Comparison of ENCODE assay signal across 11 cellular contexts in the genomic region with DNA sequence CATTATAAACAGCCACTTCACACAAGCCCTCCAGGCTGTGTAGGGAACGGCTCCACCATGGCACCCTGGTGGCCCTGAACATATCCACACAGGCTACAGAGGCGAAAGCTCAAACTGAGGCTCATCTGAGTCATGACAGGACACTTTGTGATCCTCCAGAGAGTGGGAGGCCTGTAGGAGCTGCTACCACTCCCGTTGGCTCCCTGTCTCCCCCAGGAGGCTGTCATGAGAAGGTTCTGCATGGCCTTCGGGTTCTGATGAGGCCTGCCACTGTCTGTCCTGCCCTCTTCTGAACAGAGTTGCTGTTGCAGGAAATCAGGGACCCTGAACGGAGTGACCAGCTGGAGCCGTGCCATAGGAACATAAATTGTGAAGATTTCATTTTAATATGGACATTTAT. TPM values are rescaled to one million over a fixed set of nuclear protein-coding genes. Genes with fewer than 3 reads are reported as not detected.
DNase-seq lines count a peak whose midpoint lies in the region; ATAC-seq and TF ChIP-seq lines count a peak whose summit lies in the region.
"Had no signal": no experiment of that assay in that cellular context is flagged by ENCODE, and none has a peak within 500 bp of the region (broad histone marks: within the 10 kb centered on the region; RNA-seq: fewer than 3 reads in every experiment).

No MANE protein-coding gene starts in this region.

- intact Hi-C loops in mucosa of descending colon (cut with DNase I, micrococcal nuclease) (no loop called here), tibial artery (cut with DNase I; ENCODE audit: low total_unique reads) (no loop called here)
- intact Hi-C loops in activated T-helper 1 cell treated with anti-CD3 and anti-CD28 coated beads, Interleukin-12 subunit alpha, Interleukin-12 subunit beta, Interleukin-2, Interleukin-4 antibody, amounts not matched to agents 30 ng/mL and 10 ng/mL and 1 ng/mL, durations not matched to agents 14 hours and 24 hours and 36 hours (cut with micrococcal nuclease): no loop called here

- H3K4me3 ChIP-seq in mucosa of descending colon (no peak overlapping the region), tibial artery (no peak overlapping the region)

- TF ChIP-seq CTCF in mucosa of descending colon (IDR thresholded peaks at IDR 0.05) (no peak), tibial artery (IDR thresholded peaks at IDR 0.05) (no peak)

- peaks cover 2% of the 10 kb centered on the region for H3K9me3 ChIP-seq in mucosa of descending colon
- peaks cover 0 to 8% (median 8%) of the 10 kb centered on the region in 3 donors for H3K9me3 ChIP-seq in tibial artery

- H3K27ac Mint-ChIP-seq in activated T-helper 1 cell treated with anti-CD3 and anti-CD28 coated beads, Interleukin-12 subunit alpha, Interleukin-12 subunit beta, Interleukin-2, Interleukin-4 antibody, amounts not matched to agents 30 ng/mL and 10 ng/mL and 1 ng/mL, durations not matched to agents 14 hours and 24 hours and 36 hours: no peak overlapping the region
- no peak overlapping the region for H3K27ac Mint-ChIP-seq in T-helper 2 cell treated with Interferon-gamma antibody and Interleukin-4, amounts not matched to agents 5 μg/mL and 100 μg/mL, for 36 hours
- H3K27ac Mint-ChIP-seq: T-helper 1 cell treated with Interleukin-12 subunit alpha and Interleukin-12 subunit beta and Interleukin-4 antibody, amounts not matched to agents 30 μg/mL and 1 μg/mL, for 36 hours had no signal

- DNase-seq in NK-92 treated with Interleukin-12 subunit alpha and Interleukin-12 subunit beta, amount 100 ng/mL, for 24 hours (lab: John Stamatoyannopoulos, UW): peak; percentile 8
- no peak for DNase-seq in NK-92 (lab: John Stamatoyannopoulos, UW; ENCODE audit: unreplicated experiment)
- peak; percentile 33 for DNase-seq in HCEC 1CT
- peak; percentile 18 for DNase-seq in SW480 (ENCODE audit: low spot score)
- no peak for DNase-seq in mucosa of descending colon
- DNase-seq in tibial artery: no peak
- no peak for DNase-seq in activated T-helper 1 cell treated with anti-CD3 and anti-CD28 coated beads, Interleukin-12 subunit alpha, Interleukin-12 subunit beta, Interleukin-2, Interleukin-4 antibody, amounts not matched to agents 30 ng/mL and 10 ng/mL and 1 ng/mL, durations not matched to agents 14 hours and 24 hours and 36 hours (ENCODE audit: low spot score)
- no peak for DNase-seq in T-helper 2 cell treated with Interferon-gamma antibody and Interleukin-4, amounts not matched to agents 5 μg/mL and 100 μg/mL, for 36 hours (ENCODE audit: low spot score)
- DNase-seq: head of caudate nucleus, NCI-H1436 had no signal

- no peaks in the 10 kb centered on the region for H3K9me3 Mint-ChIP-seq in activated T-helper 1 cell treated with anti-CD3 and anti-CD28 coated beads, Interleukin-12 subunit alpha, Interleukin-12 subunit beta, Interleukin-2, Interleukin-4 antibody, amounts not matched to agents 30 ng/mL and 10 ng/mL and 1 ng/mL, durations not matched to agents 14 hours and 24 hours and 36 hours
- no peaks in the 10 kb centered on the region for H3K9me3 Mint-ChIP-seq in T-helper 2 cell treated with Interferon-gamma antibody and Interleukin-4, amounts not matched to agents 5 μg/mL and 100 μg/mL, for 36 hours
- H3K9me3 Mint-ChIP-seq: T-helper 1 cell treated with Interleukin-12 subunit alpha and Interleukin-12 subunit beta and Interleukin-4 antibody, amounts not matched to agents 30 μg/mL and 1 μg/mL, for 36 hours had no signal

- H3K4me1 ChIP-seq in mucosa of descending colon (ENCODE audit: low read depth) (no peaks in the 10 kb centered on the region), tibial artery (no peaks in the 10 kb centered on the region)

- H3K4me1 Mint-ChIP-seq in activated T-helper 1 cell treated with anti-CD3 and anti-CD28 coated beads, Interleukin-12 subunit alpha, Interleukin-12 subunit beta, Interleukin-2, Interleukin-4 antibody, amounts not matched to agents 30 ng/mL and 10 ng/mL and 1 ng/mL, durations not matched to agents 14 hours and 24 hours and 36 hours (ENCODE audit: low read depth): no peaks in the 10 kb centered on the region
- H3K4me1 Mint-ChIP-seq in T-helper 2 cell treated with Interferon-gamma antibody and Interleukin-4, amounts not matched to agents 5 μg/mL and 100 μg/mL, for 36 hours (ENCODE audit: low read depth): no peaks in the 10 kb centered on the region

- no peaks in the 10 kb centered on the region for H3K36me3 Mint-ChIP-seq in activated T-helper 1 cell treated with anti-CD3 and anti-CD28 coated beads, Interleukin-12 subunit alpha, Interleukin-12 subunit beta, Interleukin-2, Interleukin-4 antibody, amounts not matched to agents 30 ng/mL and 10 ng/mL and 1 ng/mL, durations not matched to agents 14 hours and 24 hours and 36 hours (ENCODE audit: low read depth)
- H3K36me3 Mint-ChIP-seq in T-helper 2 cell treated with Interferon-gamma antibody and Interleukin-4, amounts not matched to agents 5 μg/mL and 100 μg/mL, for 36 hours (ENCODE audit: low read depth): no peaks in the 10 kb centered on the region

- peaks cover 0 to 36% of the 10 kb centered on the region in 2 donors for H3K27me3 ChIP-seq in tibial artery

- peak; percentile 56 for ATAC-seq in mucosa of descending colon

- H3K36me3 ChIP-seq in mucosa of descending colon (ENCODE audit: low read depth) (no peaks in the 10 kb centered on the region), tibial artery (no peaks in the 10 kb centered on the region)

- H3K27ac ChIP-seq in tibial artery: no peak overlapping the region

- H3K4me3 Mint-ChIP-seq in activated T-helper 1 cell treated with anti-CD3 and anti-CD28 coated beads, Interleukin-12 subunit alpha, Interleukin-12 subunit beta, Interleukin-2, Interleukin-4 antibody, amounts not matched to agents 30 ng/mL and 10 ng/mL and 1 ng/mL, durations not matched to agents 14 hours and 24 hours and 36 hours: no peak overlapping the region
- H3K4me3 Mint-ChIP-seq in T-helper 2 cell treated with Interferon-gamma antibody and Interleukin-4, amounts not matched to agents 5 μg/mL and 100 μg/mL, for 36 hours: no peak overlapping the region
- H3K4me3 Mint-ChIP-seq: T-helper 1 cell treated with Interleukin-12 subunit alpha and Interleukin-12 subunit beta and Interleukin-4 antibody, amounts not matched to agents 30 μg/mL and 1 μg/mL, for 36 hours had no signal

- H3K27me3 Mint-ChIP-seq in activated T-helper 1 cell treated with anti-CD3 and anti-CD28 coated beads, Interleukin-12 subunit alpha, Interleukin-12 subunit beta, Interleukin-2, Interleukin-4 antibody, amounts not matched to agents 30 ng/mL and 10 ng/mL and 1 ng/mL, durations not matched to agents 14 hours and 24 hours and 36 hours (ENCODE audit: insufficient read depth): peaks cover 7% of the 10 kb centered on the region
- no peaks in the 10 kb centered on the region for H3K27me3 Mint-ChIP-seq in T-helper 2 cell treated with Interferon-gamma antibody and Interleukin-4, amounts not matched to agents 5 μg/mL and 100 μg/mL, for 36 hours (ENCODE audit: low read depth)

RNA-seq across cellular contexts. Expression of a gene that starts 23.8 kb away (rescaled TPM):
- under 1 TPM in 2 of 3 donors, not detected in 1; 0.29 to 0.48 TPM for total RNA-seq in mucosa of descending colon
- total RNA-seq in activated T-helper 1 cell treated with anti-CD3 and anti-CD28 coated beads, Interleukin-12 subunit alpha, Interleukin-12 subunit beta, Interleukin-2, Interleukin-4 antibody, amounts not matched to agents 30 ng/mL and 10 ng/mL and 1 ng/mL, durations not matched to agents 14 hours and 24 hours and 36 hours: not detected in 2 replicates

RNA-seq across cellular contexts. Expression of a gene that starts 47.7 kb away (rescaled TPM):
- 10 to 100 TPM in 2 of 3 donors, 1 to 10 TPM in 1; 3.3 to 14.6 (median 14.1) TPM for total RNA-seq in mucosa of descending colon
- total RNA-seq in activated T-helper 1 cell treated with anti-CD3 and anti-CD28 coated beads, Interleukin-12 subunit alpha, Interleukin-12 subunit beta, Interleukin-2, Interleukin-4 antibody, amounts not matched to agents 30 ng/mL and 10 ng/mL and 1 ng/mL, durations not matched to agents 14 hours and 24 hours and 36 hours: 0.32 TPM in 1 of 2 replicates, not detected in the other

RNA-seq across cellular contexts. Expression of a gene that starts 58.7 kb away (rescaled TPM):
- 10 to 100 TPM in 1 of 3 donors, 1 to 10 TPM in 2; 3.7 to 19.1 (median 9.6) TPM for total RNA-seq in mucosa of descending colon
- not detected in 2 replicates for total RNA-seq in activated T-helper 1 cell treated with anti-CD3 and anti-CD28 coated beads, Interleukin-12 subunit alpha, Interleukin-12 subunit beta, Interleukin-2, Interleukin-4 antibody, amounts not matched to agents 30 ng/mL and 10 ng/mL and 1 ng/mL, durations not matched to agents 14 hours and 24 hours and 36 hours

Comparison
In these comparisons a context has a peak if more than half of its experiments do, and no peak if none do; other contexts are left out.
1. DNase-seq: peak in NK-92 treated with Interleukin-12 subunit alpha and Interleukin-12 subunit beta, amount 100 ng/mL, for 24 hours (single experiment), HCEC 1CT (single experiment) and SW480 (single experiment); none in NK-92 (single experiment), mucosa of descending colon (0 of 3), tibial artery (0 of 2), activated T-helper 1 cell treated with anti-CD3 and anti-CD28 coated beads, Interleukin-12 subunit alpha, Interleukin-12 subunit beta, Interleukin-2, Interleukin-4 antibody, amounts not matched to agents 30 ng/mL and 10 ng/mL and 1 ng/mL, durations not matched to agents 14 hours and 24 hours and 36 hours (single experiment) and T-helper 2 cell treated with Interferon-gamma antibody and Interleukin-4, amounts not matched to agents 5 μg/mL and 100 μg/mL, for 36 hours (single experiment).